ENCODE assay signal across 11 cellular contexts in the genomic region with DNA sequence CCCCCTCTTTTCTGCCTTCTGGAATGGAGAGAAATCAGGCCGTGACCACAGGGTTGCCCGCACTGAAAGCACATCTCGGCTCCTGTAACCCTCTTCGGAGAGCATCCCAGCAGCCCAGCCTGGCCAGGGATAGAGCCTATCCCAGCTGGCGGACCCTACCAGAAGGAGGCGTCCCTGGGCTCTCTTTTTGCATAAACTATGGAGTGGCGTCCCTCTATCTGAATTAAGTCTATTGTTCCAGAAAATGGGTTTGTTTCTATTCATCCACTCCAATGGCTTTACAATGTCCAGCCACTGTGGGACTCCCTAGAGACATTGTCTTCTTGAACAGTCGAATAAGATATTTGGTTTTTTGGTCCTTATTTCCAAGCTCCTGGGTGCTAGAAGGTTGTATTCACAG. TPM values are rescaled to one million over a fixed set of nuclear protein-coding genes. Genes with fewer than 3 reads are reported as not detected.
DNase-seq lines count a peak whose midpoint lies in the region; ATAC-seq and TF ChIP-seq lines count a peak whose summit lies in the region.
"Had no signal": no experiment of that assay in that cellular context is flagged by ENCODE, and none has a peak within 500 bp of the region (broad histone marks: within the 10 kb centered on the region; RNA-seq: fewer than 3 reads in every experiment).

No MANE protein-coding gene starts in this region.

- no peaks in the 10 kb centered on the region for H3K9me3 Mint-ChIP-seq in activated T-cell treated with anti-CD3 and anti-CD28 coated beads, Interleukin-2, amount 50 U/mL, for 72 hours

- no peaks in the 10 kb centered on the region for H3K36me3 ChIP-seq in suprapubic skin

- in situ Hi-C loops in astrocyte of the spinal cord (cut with HindIII; ENCODE audit: low sequenced_read_pairs) = no loop called here

- no peak for TF ChIP-seq POLR2A in suprapubic skin (IDR thresholded peaks at IDR 0.05)

- TF ChIP-seq EP300 in suprapubic skin (IDR thresholded peaks at IDR 0.05) = no peak

- no peaks in the 10 kb centered on the region for H3K4me1 Mint-ChIP-seq in activated T-cell treated with anti-CD3 and anti-CD28 coated beads, Interleukin-2, amount 50 U/mL, for 72 hours (ENCODE audit: low read depth)

- H3K27me3 ChIP-seq in suprapubic skin = peaks cover 25% of the 10 kb centered on the region

- peak overlapping the region; percentile 47 to 63 for H3K4me3 Mint-ChIP-seq in activated T-cell treated with anti-CD3 and anti-CD28 coated beads, Interleukin-2, amount 50 U/mL, for 72 hours

- peak; percentile 44 for TF ChIP-seq CTCF in astrocyte of the spinal cord (IDR thresholded peaks at IDR 0.05; ENCODE audit: low read depth, low read length)
- no peak for TF ChIP-seq CTCF in suprapubic skin (IDR thresholded peaks at IDR 0.05)

- WGBS in suprapubic skin = 53% methylated on average over 8 of the region's 8 CpGs

- H3K4me3 ChIP-seq in astrocyte of the spinal cord (ENCODE audit: low read depth, low read length) = peak overlapping the region; percentile 34
- peak overlapping the region; percentile 52 for H3K4me3 ChIP-seq in suprapubic skin

- no peaks in the 10 kb centered on the region for H3K36me3 Mint-ChIP-seq in activated T-cell treated with anti-CD3 and anti-CD28 coated beads, Interleukin-2, amount 50 U/mL, for 72 hours (ENCODE audit: insufficient read depth in 2 of 2)

- peaks cover 14% of the 10 kb centered on the region for H3K4me1 ChIP-seq in suprapubic skin

- no peak for DNase-seq in activated T-cell treated with anti-CD3 and anti-CD28 coated beads, Interleukin-2, amount 50 U/mL, for 72 hours
- DNase-seq in activated T-cell treated with anti-CD3 and anti-CD28 coated beads, Interleukin-2, amount 50 U/mL, for 1 hour = no peak
- DNase-seq in astrocyte of the spinal cord (ENCODE audit: low read depth, low spot score) = no peak
- peak; percentile 37 for DNase-seq in iPS-NIHi11 (ENCODE audit: low spot score)
- DNase-seq in suprapubic skin (ENCODE audit: low spot score in 2 of 2) = no peak
- no peak for DNase-seq in NCI-H1048 (lab: John Stamatoyannopoulos, UW)
- DNase-seq: COR-L47; effector CD8-positive, alpha-beta T cell; NCI-H345 had no signal

- no peak for ATAC-seq in activated T-cell treated with anti-CD3 and anti-CD28 coated beads, Interleukin-2, amount 50 U/mL, for 72 hours (replicated peaks in 1 of 2)
- no peak for ATAC-seq in HG03139 (IDR thresholded peaks at IDR 0.05; ENCODE audit: unreplicated experiment)
- no peak for ATAC-seq in HG02678 (IDR thresholded peaks at IDR 0.05; ENCODE audit: unreplicated experiment)

- no peaks in the 10 kb centered on the region for H3K9me3 ChIP-seq in suprapubic skin

- H3K27me3 Mint-ChIP-seq in activated T-cell treated with anti-CD3 and anti-CD28 coated beads, Interleukin-2, amount 50 U/mL, for 72 hours (ENCODE audit: low read depth) = peaks cover 77% of the 10 kb centered on the region

- H3K27ac Mint-ChIP-seq in activated T-cell treated with anti-CD3 and anti-CD28 coated beads, Interleukin-2, amount 50 U/mL, for 72 hours = no peak overlapping the region

- no peak overlapping the region for H3K27ac ChIP-seq in suprapubic skin

RNA-seq across cellular contexts. Expression of gene NHSL2, which starts 0.7 kb away (rescaled TPM):
- total RNA-seq in activated T-cell treated with anti-CD3 and anti-CD28 coated beads, Interleukin-2, amount 50 U/mL, for 72 hours = under 1 TPM; 0.26 to 0.69 TPM
- 1 to 10 TPM; 2.0 to 4.7 (median 3.0) TPM for total RNA-seq in suprapubic skin
